In the genomic region with DNA sequence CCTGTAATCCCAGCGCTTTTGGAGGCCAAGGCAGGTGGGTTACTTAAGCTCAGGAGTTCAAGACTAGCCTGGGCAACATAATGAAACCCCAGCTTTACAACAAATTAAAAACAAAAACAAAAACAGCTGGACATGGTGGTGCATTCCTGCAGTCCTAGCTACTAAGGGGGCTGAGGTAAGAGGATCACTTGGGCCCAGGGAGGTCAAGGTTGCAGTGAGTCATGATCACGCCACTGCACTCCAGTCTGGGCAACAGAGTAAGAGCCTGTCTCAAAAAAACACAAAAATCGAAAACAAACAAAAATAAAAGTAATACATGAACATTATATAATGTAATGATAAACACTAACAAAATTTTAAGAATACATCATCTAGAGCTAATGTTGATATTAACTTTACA, we compare ENCODE assay signal across 26 cellular contexts.
"Had no signal": no experiment of that assay in that cellular context is flagged by ENCODE, and none has a peak within 500 bp of the region (broad histone marks: within the 10 kb centered on the region; RNA-seq: fewer than 3 reads in every experiment).

No MANE protein-coding gene starts in this region.

- H3K4me3 ChIP-seq: esophagus muscularis mucosa, hepatocyte, lung, pancreas, spleen, tibial nerve had no signal

- H3K9me3 Mint-ChIP-seq: dendritic cell treated with granulocyte-macrophage colony-stimulating factor and Interleukin-4, amounts not matched to agents 40 ng/mL and 50 ng/mL, for 4 days; effector memory CD8-positive, alpha-beta T cell; naive B cell; stimulated activated memory B cell treated with anti-CD40 and anti-IgM and Interleukin-4, amounts not matched to agents 10 μg/mL and 1 μg/mL and 100 μg/mL, for 72 hours; stimulated activated naive CD8-positive, alpha-beta T cell treated with anti-CD3 and anti-CD28 coated beads, Interleukin-15, Interleukin-2, amounts not matched to agents 100 ng/mL and 50 ng/mL, for 24 hours had no signal

- DNase-seq: effector memory CD8-positive, alpha-beta T cell; foreskin keratinocyte; head of caudate nucleus; kidney; left colon; left ventricle myocardium superior; mesendoderm; naive B cell; occipital lobe; pancreas; right cardiac atrium; spleen; stimulated activated CD4-positive, alpha-beta T cell treated with anti-CD3 and anti-CD28 coated beads, Interleukin-15, amount 100 ng/mL, for 24 hours; stimulated activated CD4-positive, alpha-beta T cell treated with anti-CD3 and anti-CD28 coated beads, Interleukin-1b, Interleukin-23, amount 100 ng/mL, for 48 hours; stimulated activated CD4-positive, alpha-beta T cell treated with anti-CD3 and anti-CD28 coated beads, Interleukin-4, amount 100 ng/mL, for 24 hours had no signal

- H3K9me3 ChIP-seq: esophagus muscularis mucosa, pancreas, spleen, tibial nerve had no signal

- FAIRE-seq: colon had no signal

- H3K27me3 ChIP-seq: esophagus muscularis mucosa, foreskin keratinocyte, hepatocyte, pancreas, spleen, tibial nerve had no signal

- H3K27me3 Mint-ChIP-seq: dendritic cell treated with granulocyte-macrophage colony-stimulating factor and Interleukin-4, amounts not matched to agents 40 ng/mL and 50 ng/mL, for 4 days; naive B cell; progenitor cell of endocrine pancreas; stimulated activated memory B cell treated with anti-CD40 and anti-IgM and Interleukin-4, amounts not matched to agents 10 μg/mL and 1 μg/mL and 100 μg/mL, for 72 hours; stimulated activated naive CD8-positive, alpha-beta T cell treated with anti-CD3 and anti-CD28 coated beads, Interleukin-15, Interleukin-2, amounts not matched to agents 100 ng/mL and 50 ng/mL, for 24 hours had no signal

- H3K4me2 ChIP-seq: hepatocyte had no signal

- H3K36me3 Mint-ChIP-seq: naive B cell; stimulated activated memory B cell treated with anti-CD40 and anti-IgM and Interleukin-4, amounts not matched to agents 10 μg/mL and 1 μg/mL and 100 μg/mL, for 72 hours had no signal

- H3K36me3 ChIP-seq: esophagus muscularis mucosa, pancreas, spleen, tibial nerve had no signal

- H3K27ac Mint-ChIP-seq: dendritic cell treated with granulocyte-macrophage colony-stimulating factor and Interleukin-4, amounts not matched to agents 40 ng/mL and 50 ng/mL, for 4 days; effector memory CD8-positive, alpha-beta T cell; progenitor cell of endocrine pancreas; stimulated activated memory B cell treated with anti-CD40 and anti-IgM and Interleukin-4, amounts not matched to agents 10 μg/mL and 1 μg/mL and 100 μg/mL, for 72 hours; stimulated activated naive CD8-positive, alpha-beta T cell treated with anti-CD3 and anti-CD28 coated beads, Interleukin-15, Interleukin-2, amounts not matched to agents 100 ng/mL and 50 ng/mL, for 24 hours had no signal

- H3K4me3 Mint-ChIP-seq: dendritic cell treated with granulocyte-macrophage colony-stimulating factor and Interleukin-4, amounts not matched to agents 40 ng/mL and 50 ng/mL, for 4 days; effector memory CD8-positive, alpha-beta T cell; naive B cell; nephron; stimulated activated memory B cell treated with anti-CD40 and anti-IgM and Interleukin-4, amounts not matched to agents 10 μg/mL and 1 μg/mL and 100 μg/mL, for 72 hours; stimulated activated naive CD8-positive, alpha-beta T cell treated with anti-CD3 and anti-CD28 coated beads, Interleukin-15, Interleukin-2, amounts not matched to agents 100 ng/mL and 50 ng/mL, for 24 hours had no signal

- H3K4me1 ChIP-seq: esophagus muscularis mucosa, foreskin keratinocyte, pancreas, spleen, tibial nerve had no signal

- H3K27ac ChIP-seq: epithelial cell of prostate, esophagus muscularis mucosa, foreskin keratinocyte, hepatocyte, pancreas, spleen, tibial nerve had no signal

- H3K4me1 Mint-ChIP-seq: stimulated activated memory B cell treated with anti-CD40 and anti-IgM and Interleukin-4, amounts not matched to agents 10 μg/mL and 1 μg/mL and 100 μg/mL, for 72 hours had no signal
